19 cellular contexts compared by ENCODE assay signal in the genomic region with DNA sequence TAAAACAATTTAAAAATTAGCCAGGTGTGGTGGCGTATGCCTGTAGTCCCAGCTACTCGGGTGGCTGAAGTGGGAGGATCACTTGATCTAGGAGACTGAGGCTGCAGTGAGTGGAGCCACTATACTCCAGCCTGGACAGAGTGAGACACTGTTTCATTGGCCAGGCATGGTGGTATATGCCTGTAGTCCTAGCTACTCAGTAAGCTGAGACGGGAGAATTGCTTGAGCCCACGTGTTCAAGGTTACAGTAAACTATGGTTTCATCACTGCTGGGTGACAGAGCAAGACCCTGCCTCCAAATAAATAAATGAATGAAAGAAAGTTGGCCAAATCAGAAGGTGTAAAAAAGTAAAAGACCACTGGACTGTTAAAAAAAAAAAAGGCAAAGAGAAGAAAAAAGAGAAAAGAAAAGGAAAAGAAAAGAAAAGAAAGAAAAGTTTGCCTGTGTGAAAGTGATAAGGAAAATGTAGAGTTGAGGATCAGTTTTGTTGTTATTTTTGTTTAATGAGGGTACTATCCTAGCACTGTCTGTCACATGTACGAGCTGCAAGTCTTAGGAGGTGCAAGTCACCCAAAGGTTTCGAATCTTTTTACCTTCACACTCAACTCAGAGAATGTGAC. TPM values are rescaled to one million over a fixed set of nuclear protein-coding genes. Genes with fewer than 3 reads are reported as not detected.
DNase-seq lines count a peak whose midpoint lies in the region; ATAC-seq and TF ChIP-seq lines count a peak whose summit lies in the region.
"Had no signal": no experiment of that assay in that cellular context is flagged by ENCODE, and none has a peak within 500 bp of the region (broad histone marks: within the 10 kb centered on the region; RNA-seq: fewer than 3 reads in every experiment).

No MANE protein-coding gene starts in this region.

- H3K27ac Mint-ChIP-seq in activated T-cell treated with anti-CD3 and anti-CD28 coated beads, Interleukin-2, amount 50 U/mL, for 72 hours, result peak overlapping the region; percentile 37
- no peak overlapping the region for H3K27ac Mint-ChIP-seq in activated T-cell treated with anti-CD3 and anti-CD28 coated beads, Interleukin-2, amount 50 U/mL, for 24 hours
- peak overlapping the region; percentile 61 for H3K27ac Mint-ChIP-seq in endothelial cell (ENCODE audit: unreplicated experiment)
- H3K27ac Mint-ChIP-seq in stimulated activated effector memory CD8-positive, alpha-beta T cell treated with anti-CD3 and anti-CD28 coated beads, Interleukin-12 subunit alpha, Interleukin-12 subunit beta, amount 100 ng/mL, for 72 hours, result peak overlapping the region; percentile 72
- H3K27ac Mint-ChIP-seq: activated naive CD4-positive, alpha-beta T cell treated with anti-CD3 and anti-CD28 coated beads, Interleukin-2, amount 10 ng/mL, durations not matched to agents 7 days and 5 days had no signal

- no peak overlapping the region for H3K4me3 Mint-ChIP-seq in activated T-cell treated with anti-CD3 and anti-CD28 coated beads, Interleukin-2, amount 50 U/mL, for 72 hours
- H3K4me3 Mint-ChIP-seq in activated T-cell treated with anti-CD3 and anti-CD28 coated beads, Interleukin-2, amount 50 U/mL, for 24 hours, result no peak overlapping the region
- H3K4me3 Mint-ChIP-seq in endothelial cell (ENCODE audit: unreplicated experiment), result no peak overlapping the region
- no peak overlapping the region for H3K4me3 Mint-ChIP-seq in stimulated activated effector memory CD8-positive, alpha-beta T cell treated with anti-CD3 and anti-CD28 coated beads, Interleukin-12 subunit alpha, Interleukin-12 subunit beta, amount 100 ng/mL, for 72 hours
- H3K4me3 Mint-ChIP-seq: activated naive CD4-positive, alpha-beta T cell treated with anti-CD3 and anti-CD28 coated beads, Interleukin-2, amount 10 ng/mL, durations not matched to agents 7 days and 5 days; T-helper 1 cell treated with Interleukin-12 subunit alpha and Interleukin-12 subunit beta and Interleukin-4 antibody, amounts not matched to agents 30 μg/mL and 1 μg/mL, for 36 hours had no signal

- peaks cover 77% of the 10 kb centered on the region for H3K4me1 Mint-ChIP-seq in activated T-cell treated with anti-CD3 and anti-CD28 coated beads, Interleukin-2, amount 50 U/mL, for 72 hours (ENCODE audit: low read depth)
- peaks cover 80% of the 10 kb centered on the region for H3K4me1 Mint-ChIP-seq in activated T-cell treated with anti-CD3 and anti-CD28 coated beads, Interleukin-2, amount 50 U/mL, for 24 hours (ENCODE audit: low read depth)
- peaks cover 41% of the 10 kb centered on the region for H3K4me1 Mint-ChIP-seq in endothelial cell (ENCODE audit: unreplicated experiment)
- H3K4me1 Mint-ChIP-seq in stimulated activated effector memory CD8-positive, alpha-beta T cell treated with anti-CD3 and anti-CD28 coated beads, Interleukin-12 subunit alpha, Interleukin-12 subunit beta, amount 100 ng/mL, for 72 hours, result peaks cover 63% of the 10 kb centered on the region

- H3K9me3 Mint-ChIP-seq in activated T-cell treated with anti-CD3 and anti-CD28 coated beads, Interleukin-2, amount 50 U/mL, for 72 hours, result no peaks in the 10 kb centered on the region
- no peaks in the 10 kb centered on the region for H3K9me3 Mint-ChIP-seq in activated T-cell treated with anti-CD3 and anti-CD28 coated beads, Interleukin-2, amount 50 U/mL, for 24 hours
- no peaks in the 10 kb centered on the region for H3K9me3 Mint-ChIP-seq in endothelial cell (ENCODE audit: unreplicated experiment)
- no peaks in the 10 kb centered on the region for H3K9me3 Mint-ChIP-seq in stimulated activated effector memory CD8-positive, alpha-beta T cell treated with anti-CD3 and anti-CD28 coated beads, Interleukin-12 subunit alpha, Interleukin-12 subunit beta, amount 100 ng/mL, for 72 hours
- H3K9me3 Mint-ChIP-seq: activated naive CD4-positive, alpha-beta T cell treated with anti-CD3 and anti-CD28 coated beads, Interleukin-2, amount 10 ng/mL, durations not matched to agents 7 days and 5 days; IgD-negative memory B cell; T-helper 1 cell treated with Interleukin-12 subunit alpha and Interleukin-12 subunit beta and Interleukin-4 antibody, amounts not matched to agents 30 μg/mL and 1 μg/mL, for 36 hours had no signal

- H3K27me3 Mint-ChIP-seq in activated T-cell treated with anti-CD3 and anti-CD28 coated beads, Interleukin-2, amount 50 U/mL, for 72 hours (ENCODE audit: low read depth), result no peaks in the 10 kb centered on the region
- no peaks in the 10 kb centered on the region for H3K27me3 Mint-ChIP-seq in activated T-cell treated with anti-CD3 and anti-CD28 coated beads, Interleukin-2, amount 50 U/mL, for 24 hours
- H3K27me3 Mint-ChIP-seq in endothelial cell (ENCODE audit: unreplicated experiment), result peaks cover 1% of the 10 kb centered on the region
- H3K27me3 Mint-ChIP-seq: activated naive CD4-positive, alpha-beta T cell treated with anti-CD3 and anti-CD28 coated beads, Interleukin-2, amount 10 ng/mL, durations not matched to agents 7 days and 5 days; IgD-negative memory B cell had no signal

- DNase-seq in activated T-cell treated with anti-CD3 and anti-CD28 coated beads, Interleukin-2, amount 50 U/mL, for 72 hours, result no peak
- DNase-seq in activated T-cell treated with anti-CD3 and anti-CD28 coated beads, Interleukin-2, amount 50 U/mL, for 24 hours, result no peak
- DNase-seq in endothelial cell (ENCODE audit: low spot score), result no peak
- no peak for DNase-seq in stimulated activated effector memory CD8-positive, alpha-beta T cell treated with anti-CD3 and anti-CD28 coated beads, Interleukin-12 subunit alpha, Interleukin-12 subunit beta, amount 100 ng/mL, for 72 hours (ENCODE audit: low spot score in 2 of 2)
- DNase-seq in GM19238 (ENCODE audit: insufficient read length, low spot score), result no peak
- DNase-seq in stimulated activated naive CD8-positive, alpha-beta T cell treated with anti-CD3 and anti-CD28 coated beads, Interleukin-15, Interleukin-2, amounts not matched to agents 100 U/mL and 50 U/mL, for 24 hours, result no peak
- DNase-seq: activated naive CD4-positive, alpha-beta T cell treated with anti-CD3 and anti-CD28 coated beads, Interleukin-2, amount 10 ng/mL, durations not matched to agents 7 days and 5 days; anterior cingulate cortex; foreskin keratinocyte; GM23248; hippocampal formation; NCI-H1417; NCI-H446 treated with DMSO at 0.1 percent for 48 hours; retina; SJCRH30 had no signal

- H3K27ac ChIP-seq in VCaP, result peak overlapping the region; percentile 81
- H3K27ac ChIP-seq: foreskin keratinocyte, GM23248, SJCRH30 had no signal

- TF ChIP-seq CTCF in VCaP (conservative IDR thresholded peaks at IDR 0.05) (no peak), endothelial cell (IDR thresholded peaks at IDR 0.05; ENCODE audit: unreplicated experiment) (no peak)

- no peak for ATAC-seq in activated T-cell treated with anti-CD3 and anti-CD28 coated beads, Interleukin-2, amount 50 U/mL, for 72 hours (replicated peaks in 1 of 2)
- no peak for ATAC-seq in stimulated activated effector memory CD8-positive, alpha-beta T cell treated with anti-CD3 and anti-CD28 coated beads, Interleukin-12 subunit alpha, Interleukin-12 subunit beta, amount 100 ng/mL, for 72 hours
- ATAC-seq in HG02588 (IDR thresholded peaks at IDR 0.05; ENCODE audit: unreplicated experiment), result no peak
- no peak for ATAC-seq in stimulated activated naive CD8-positive, alpha-beta T cell treated with anti-CD3 and anti-CD28 coated beads, Interleukin-15, Interleukin-2, amounts not matched to agents 100 U/mL and 50 U/mL, for 24 hours
- ATAC-seq: foreskin keratinocyte had no signal

- peaks cover 0 to 3% of the 10 kb centered on the region in 2 donors for H3K36me3 Mint-ChIP-seq in activated T-cell treated with anti-CD3 and anti-CD28 coated beads, Interleukin-2, amount 50 U/mL, for 72 hours (ENCODE audit: insufficient read depth in 2 of 2)
- peaks cover 5% of the 10 kb centered on the region for H3K36me3 Mint-ChIP-seq in activated T-cell treated with anti-CD3 and anti-CD28 coated beads, Interleukin-2, amount 50 U/mL, for 24 hours (ENCODE audit: low read depth)
- peaks cover 2% of the 10 kb centered on the region for H3K36me3 Mint-ChIP-seq in endothelial cell (ENCODE audit: low read depth, unreplicated experiment)
- no peaks in the 10 kb centered on the region for H3K36me3 Mint-ChIP-seq in stimulated activated effector memory CD8-positive, alpha-beta T cell treated with anti-CD3 and anti-CD28 coated beads, Interleukin-12 subunit alpha, Interleukin-12 subunit beta, amount 100 ng/mL, for 72 hours
- H3K36me3 Mint-ChIP-seq: IgD-negative memory B cell had no signal

RNA-seq across cellular contexts. Expression of gene LUZP1, which starts 52.3 kb away (rescaled TPM):
- 10 to 100 TPM; 11.9 to 16.3 TPM for total RNA-seq in activated T-cell treated with anti-CD3 and anti-CD28 coated beads, Interleukin-2, amount 50 U/mL, for 72 hours
- 103 TPM for total RNA-seq in endothelial cell (ENCODE audit: unreplicated experiment)
